Comparison of ENCODE assay signal across 27 cellular contexts in the genomic region with DNA sequence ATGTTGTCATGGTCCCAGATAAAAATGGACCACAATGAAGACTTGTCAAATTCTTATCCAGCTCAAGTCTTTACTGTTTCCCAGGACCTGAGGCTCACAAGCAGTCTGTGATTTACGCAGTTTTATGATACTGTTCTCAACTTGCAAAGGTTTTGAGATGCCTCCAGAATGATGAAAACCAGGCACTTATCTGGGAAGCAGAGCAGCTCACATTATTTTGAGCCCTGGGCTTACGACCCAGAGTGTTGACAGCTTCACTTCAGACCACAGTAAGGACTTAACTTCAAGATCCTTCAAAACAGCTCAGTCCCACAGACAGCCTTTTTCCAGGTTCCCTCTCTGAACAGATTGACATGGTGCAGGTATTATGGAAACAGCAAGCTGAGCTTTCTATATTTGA.
A peak's percentile ranks its signal among the peaks of the same experiment; 100 is the strongest.
DNase-seq lines count a peak whose midpoint lies in the region; ATAC-seq, FAIRE-seq and TF ChIP-seq lines count a peak whose summit lies in the region.
"Had no signal": no experiment of that assay in that cellular context is flagged by ENCODE, and none has a peak within 500 bp of the region (broad histone marks: within the 10 kb centered on the region; RNA-seq: fewer than 3 reads in every experiment).

No MANE protein-coding gene starts in this region.

- TF ChIP-seq RAD21 in H1 (IDR thresholded peaks at IDR 0.05 in 1 of 2, conservative IDR thresholded peaks at IDR 0.05 in 1 of 2; ENCODE audit: low read depth in 2 of 2, low read length in 2 of 2), result no peak

- peak overlapping the region; percentile 25 for H4K91ac ChIP-seq in H1 (replicated peaks; ENCODE audit: insufficient read length, low read length)

- CTCF ChIA-PET in H1 (lab: Charles Lee; ENCODE audit: partially characterized antibody), result interaction anchor here (0.9 to 1.9 kb wide), 6 partner anchors 11 to 343 kb away, joined by 3 to 6 read pairs (median 3); no protein-coding TSS in a partner anchor

- H3K23ac ChIP-seq in H1 (ENCODE audit: insufficient read length), result no peak overlapping the region

- H3K4ac ChIP-seq in H1 (replicated peaks; ENCODE audit: insufficient read length, low read depth, low read length), result no peak overlapping the region

- no peak overlapping the region for H2BK120ac ChIP-seq in H1 (replicated peaks; ENCODE audit: low read depth, low read length)

- DNase-seq in NCI-H146 (lab: John Stamatoyannopoulos, UW), result peak; percentile 14
- DNase-seq in NCI-H146 treated with DMSO at 0.1 percent for 48 hours (lab: John Stamatoyannopoulos, UW; ENCODE audit: unreplicated experiment), result no peak
- no peak for DNase-seq in H1 (ENCODE audit: low read depth in 1 of 2, low spot score in 2 of 2)
- peak; percentile 85 for DNase-seq in islet precursor cell
- peak; percentile 35 to 46 for DNase-seq in uterus
- no peak for DNase-seq in HCEC 1CT
- DNase-seq: 8988T; activated CD4-positive, alpha-beta T cell treated with anti-CD3 and anti-CD28 coated beads for 1 hour; activated CD8-positive, alpha-beta T cell treated with anti-CD3 and anti-CD28 coated beads for 36 hours; CD4-positive, CD25-positive, alpha-beta regulatory T cell; dermis blood vessel endothelial cell; lower lobe of right lung; NCI-H1092; NCI-H187 treated with DMSO at 0.1 percent for 48 hours; NCI-H526 treated with DMSO at 0.1 percent for 48 hours; right cardiac atrium; stimulated activated CD4-positive, alpha-beta T cell treated with anti-CD3 and anti-CD28 coated beads, Interleukin-4, amount 100 ng/mL, for 4 hours had no signal

- peak overlapping the region; percentile 63; the same call in 1 of the 2 replicates for H2BK5ac ChIP-seq in H1 (ENCODE audit: low read depth, low read length)

- no peak overlapping the region for H3K14ac ChIP-seq in H1 (ENCODE audit: insufficient read length)

- WGBS in H1 (ENCODE audit: extremely low coverage in 1 of 2, insufficient coverage in 1 of 2, insufficient read length in 1 of 2, insufficient replicate concordance in 2 of 2, low coverage in 1 of 2, low lambda C conversion rate in 2 of 2, missing lambda C conversion rate in 1 of 2), 2 experiments, result 91% methylated on average over 2 of the region's 2 CpGs; no CpG with 5 or more reads in 1 of the 2 experiments

- intact Hi-C loops in uterus (cut with DNase I; ENCODE audit: low total_unique reads), result no loop called here

- TF ChIP-seq EP300 in H1 (IDR thresholded peaks at IDR 0.05; ENCODE audit: borderline replicate concordance in 1 of 2, low read depth in 2 of 2, low read length in 2 of 2), result no peak

- H4K20me1 ChIP-seq in H1 (replicated peaks in 1 of 2; ENCODE audit: control insufficient read depth in 1 of 2, insufficient read depth in 2 of 2, low read length in 2 of 2), result no peaks in the 10 kb centered on the region

- ATAC-seq in GM18520 (IDR thresholded peaks at IDR 0.05; ENCODE audit: unreplicated experiment) (no peak), HG02840 (IDR thresholded peaks at IDR 0.05; ENCODE audit: low FRiP score, unreplicated experiment) (no peak)
- ATAC-seq: activated CD8-positive, alpha-beta T cell treated with anti-CD3 and anti-CD28 coated beads for 36 hours; activated naive CD4-positive, alpha-beta T cell treated with anti-CD3 and anti-CD28 coated beads, Interleukin-2, amount 50 U/mL, for 72 hours; stimulated activated memory B cell treated with anti-CD40 and anti-IgM and Interleukin-4, amounts not matched to agents 10 μg/mL and 1 μg/mL and 100 μg/mL, for 72 hours had no signal

- peak overlapping the region in 1 of 2 experiments; percentile 3; a peak in 1 of 4 replicates for H3K4me2 ChIP-seq in H1 (ENCODE audit: insufficient read depth in 1 of 2, low read depth in 2 of 2, low read length in 2 of 2)

- no peaks in the 10 kb centered on the region for H3K79me2 ChIP-seq in H1 (ENCODE audit: control insufficient read depth in 1 of 2, insufficient read depth in 2 of 2, low read length in 2 of 2)

- H3K4me3 ChIP-seq in H1 (ENCODE audit: extremely low read depth in 1 of 4, insufficient read depth in 2 of 4, low read depth in 3 of 4, low read length in 4 of 4) (peak overlapping the region in 1 of 4 experiments; percentile 33; a peak in 2 of 8 replicates), uterus (no peak overlapping the region)
- H3K4me3 ChIP-seq: ascending aorta, lower lobe of right lung, SJSA1, suprapubic skin had no signal

- H2BK15ac ChIP-seq in H1 (ENCODE audit: low read length), result no peak overlapping the region

- TF ChIP-seq CTCF in H1 (IDR thresholded peaks at IDR 0.05; ENCODE audit: control extremely low read depth in 1 of 3, insufficient read depth in 1 of 3, low read depth in 1 of 3, low read length in 3 of 3), result no peak
- no peak for TF ChIP-seq CTCF in uterus (IDR thresholded peaks at IDR 0.05)

- H2AFZ ChIP-seq in H1 (ENCODE audit: low read length), result no peak overlapping the region

- no peaks in the 10 kb centered on the region for H3K36me3 ChIP-seq in H1 (ENCODE audit: control insufficient read depth in 2 of 4, insufficient read depth in 4 of 4, low read length in 3 of 4)
- no peaks in the 10 kb centered on the region for H3K36me3 ChIP-seq in uterus
- H3K36me3 ChIP-seq: ascending aorta, lower lobe of right lung, SJSA1, suprapubic skin had no signal

- FAIRE-seq in H1 (lab: Jason Lieb, UNC), result no peak
- FAIRE-seq: D721Med, TTC549, urothelium cell line had no signal

- no peak overlapping the region for H2AK5ac ChIP-seq in H1 (ENCODE audit: low read depth, low read length)

- 0 out of 2 replicates have a peak overlapping the region, but pooled peaks have one; percentile 40 for H3K18ac ChIP-seq in H1 (ENCODE audit: extremely low read depth, low read length)

- no peak overlapping the region for H3K56ac ChIP-seq in H1 (replicated peaks; ENCODE audit: insufficient read length, low read depth, low read length)

- H3K27ac ChIP-seq in H1 (ENCODE audit: low read depth, low read length), result no peak overlapping the region
- H3K27ac ChIP-seq in uterus, result peak overlapping the region; percentile 62 to 69
- H3K27ac ChIP-seq: ascending aorta, lower lobe of right lung, SJSA1, suprapubic skin had no signal

- H4K5ac ChIP-seq in H1 (ENCODE audit: insufficient read length, low read depth, low read length), result no peak overlapping the region

- no peak overlapping the region; the same call in 1 of the 2 replicates for H2BK12ac ChIP-seq in H1 (ENCODE audit: low read depth, low read length)

- no peak overlapping the region for H4K8ac ChIP-seq in H1 (ENCODE audit: extremely low read depth, insufficient read depth, low read length)

- TF ChIP-seq POLR2A in H1 (IDR thresholded peaks at IDR 0.05; ENCODE audit: control extremely low read depth in 1 of 2, low read depth in 2 of 2, low read length in 2 of 2) (no peak), uterus (IDR thresholded peaks at IDR 0.05) (no peak)

- no peaks in the 10 kb centered on the region for H3K23me2 ChIP-seq in H1 (ENCODE audit: low read depth, low read length)

- POLR2A ChIA-PET in H1 (lab: Charles Lee; ENCODE audit: partially characterized antibody), result interaction anchor here (2.2 kb wide), 1 partner anchor 485 kb away, joined by 8 read pairs; no protein-coding TSS in a partner anchor

- no peak overlapping the region for H3K9ac ChIP-seq in H1 (replicated peaks in 1 of 4; ENCODE audit: extremely low read depth in 1 of 4, low read depth in 3 of 4, low read length in 3 of 4)

- no peaks in the 10 kb centered on the region for H3K79me1 ChIP-seq in H1 (ENCODE audit: low read depth, low read length)

- H3K4me1 ChIP-seq in H1 (replicated peaks in 1 of 4; ENCODE audit: control insufficient read depth in 3 of 4, insufficient read depth in 4 of 4, low read length in 3 of 4) (peaks cover 3 to 18% (median 12%) of the 10 kb centered on the region in 4 experiments; a peak in 4 of 7 replicates), uterus (peaks cover 0 to 7% of the 10 kb centered on the region in 2 donors)
- H3K4me1 ChIP-seq: SJSA1 had no signal

- H3K27me3 ChIP-seq in H1 (replicated peaks in 1 of 4; ENCODE audit: control insufficient read depth in 3 of 4, extremely low read depth in 1 of 4, insufficient read depth in 3 of 4, low read length in 3 of 4), result no peaks in the 10 kb centered on the region
- no peaks in the 10 kb centered on the region for H3K27me3 ChIP-seq in uterus
- H3K27me3 ChIP-seq: ascending aorta, SJSA1, suprapubic skin had no signal

- no peaks in the 10 kb centered on the region for H3K9me3 ChIP-seq in H1 (ENCODE audit: insufficient read depth in 2 of 2, low read depth in 1 of 2, low read length in 1 of 2)
- no peaks in the 10 kb centered on the region for H3K9me3 ChIP-seq in uterus
- H3K9me3 ChIP-seq: ascending aorta, lower lobe of right lung, SJSA1, suprapubic skin had no signal

- H2BK20ac ChIP-seq in H1 (ENCODE audit: low read length), result no peak overlapping the region; the same call in 1 of the 2 replicates

TF ChIP-seq in H1, 55 proteins besides CTCF, POLR2A, EP300 and RAD21 (continues in another document):
- TF ChIP-seq, protein P1, sequence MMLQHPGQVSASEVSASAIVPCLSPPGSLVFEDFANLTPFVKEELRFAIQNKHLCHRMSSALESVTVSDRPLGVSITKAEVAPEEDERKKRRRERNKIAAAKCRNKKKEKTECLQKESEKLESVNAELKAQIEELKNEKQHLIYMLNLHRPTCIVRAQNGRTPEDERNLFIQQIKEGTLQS (IDR thresholded peaks at IDR 0.05; ENCODE audit: insufficient read depth, low read depth, low read length), result no peak
- TF ChIP-seq JUN (IDR thresholded peaks at IDR 0.05; ENCODE audit: low read depth, low read length) (no peak), SP2 (IDR thresholded peaks at IDR 0.05; ENCODE audit: low read length) (no peak), RXRA (IDR thresholded peaks at IDR 0.05; ENCODE audit: insufficient read depth, low read depth, low read length) (no peak), SRF (IDR thresholded peaks at IDR 0.05; ENCODE audit: low read depth, low read length) (no peak), EGR1 (IDR thresholded peaks at IDR 0.05; ENCODE audit: borderline replicate concordance, low read depth, low read length) (no peak), BACH1 (IDR thresholded peaks at IDR 0.05; ENCODE audit: low read length) (no peak), CREB1 (IDR thresholded peaks at IDR 0.05) (no peak), HDAC6 (IDR thresholded peaks at IDR 0.05; ENCODE audit: low read depth, low read length) (no peak), POLR2AphosphoS5 (IDR thresholded peaks at IDR 0.05; ENCODE audit: low read depth, low read length) (no peak), TCF12 (IDR thresholded peaks at IDR 0.05; ENCODE audit: low read depth, low read length) (no peak), YY1 (IDR thresholded peaks at IDR 0.05; ENCODE audit: low read depth, low read length) (no peak), TAF7 (optimal IDR thresholded peaks at IDR 0.05; ENCODE audit: borderline replicate concordance, low read depth, low read length) (no peak), CBX5 (IDR thresholded peaks at IDR 0.05; ENCODE audit: low read depth, low read length) (no peak)
- TF ChIP-seq, protein P2, sequence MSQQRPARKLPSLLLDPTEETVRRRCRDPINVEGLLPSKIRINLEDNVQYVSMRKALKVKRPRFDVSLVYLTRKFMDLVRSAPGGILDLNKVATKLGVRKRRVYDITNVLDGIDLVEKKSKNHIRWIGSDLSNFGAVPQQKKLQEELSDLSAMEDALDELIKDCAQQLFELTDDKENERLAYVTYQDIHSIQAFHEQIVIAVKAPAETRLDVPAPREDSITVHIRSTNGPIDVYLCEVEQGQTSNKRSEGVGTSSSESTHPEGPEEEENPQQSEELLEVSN (IDR thresholded peaks at IDR 0.05), result no peak

Comparison
In these comparisons a context has a peak if more than half of its experiments do, and no peak if none do; other contexts are left out.
1. DNase-seq: peak in NCI-H146 (single experiment), islet precursor cell (single experiment) and uterus (2 of 2); none in NCI-H146 treated with DMSO at 0.1 percent for 48 hours (single experiment), H1 (0 of 2) and HCEC 1CT (single experiment).